8 cellular contexts compared by ENCODE assay signal in genomic region chr5:175657593-175658271, GRCh38. TPM values are rescaled to one million over a fixed set of nuclear protein-coding genes. Genes with fewer than 3 reads are reported as not detected.
A peak's percentile ranks its signal among the peaks of the same experiment; 100 is the strongest.
DNase-seq lines count a peak whose midpoint lies in the region; ATAC-seq lines count a peak whose summit lies in the region.

Gene HRH2 (plus strand): TSS chr5:175658071. CDS start chr5:175683234, 25,163 bp downstream.

- H3K4me1 Mint-ChIP-seq in activated naive CD8-positive, alpha-beta T cell treated with anti-CD3 and anti-CD28 coated beads, Interleukin-2, amount 50 U/mL, for 24 hours, result peaks cover 81% of the 10 kb centered on the region
- H3K4me1 Mint-ChIP-seq in immature natural killer cell, result peaks cover 32 to 42% of the 10 kb centered on the region in 2 donors

- H3K27ac Mint-ChIP-seq in activated naive CD8-positive, alpha-beta T cell treated with anti-CD3 and anti-CD28 coated beads, Interleukin-2, amount 50 U/mL, for 24 hours, result peak within 1 kb of the TSS; percentile 91
- no peak within 1 kb of the TSS for H3K27ac Mint-ChIP-seq in immature natural killer cell

- DNase-seq in GF-D8 (lab: John Stamatoyannopoulos, UW) (peak; percentile 58), RPMI8226 (peak; percentile 80), immature natural killer cell (no peak), T1000 (lab: John Stamatoyannopoulos, UW) (no peak), NCI-H2081 treated with DMSO at 0.1 percent for 48 hours (lab: John Stamatoyannopoulos, UW) (no peak)
- DNase-seq in activated naive CD8-positive, alpha-beta T cell treated with anti-CD3 and anti-CD28 coated beads, Interleukin-2, amount 50 U/mL, for 24 hours, result peak; percentile 62
- DNase-seq in stimulated activated CD4-positive, alpha-beta T cell treated with anti-CD3 and anti-CD28 coated beads, Interleukin-12 subunit alpha, Interleukin-12 subunit beta, amount 100 ng/mL, for 48 hours (ENCODE audit: low read depth in 2 of 3, low spot score in 1 of 3), result peak in 2 of 3 donors; percentile 49 to 60

- peak; percentile 25 for ATAC-seq in activated naive CD8-positive, alpha-beta T cell treated with anti-CD3 and anti-CD28 coated beads, Interleukin-2, amount 50 U/mL, for 24 hours
- no peak for ATAC-seq in GM21447 (IDR thresholded peaks at IDR 0.05; ENCODE audit: unreplicated experiment)

- H3K9me3 Mint-ChIP-seq in activated naive CD8-positive, alpha-beta T cell treated with anti-CD3 and anti-CD28 coated beads, Interleukin-2, amount 50 U/mL, for 24 hours, result no peaks in the 10 kb centered on the region
- no peaks in the 10 kb centered on the region for H3K9me3 Mint-ChIP-seq in immature natural killer cell

- peaks cover 36% of the 10 kb centered on the region for H3K36me3 Mint-ChIP-seq in activated naive CD8-positive, alpha-beta T cell treated with anti-CD3 and anti-CD28 coated beads, Interleukin-2, amount 50 U/mL, for 24 hours (ENCODE audit: low read depth)
- H3K36me3 Mint-ChIP-seq in immature natural killer cell, result no peaks in the 10 kb centered on the region

- H3K27me3 Mint-ChIP-seq in activated naive CD8-positive, alpha-beta T cell treated with anti-CD3 and anti-CD28 coated beads, Interleukin-2, amount 50 U/mL, for 24 hours, result peaks cover 4% of the 10 kb centered on the region
- peaks cover 22 to 39% (median 23%) of the 10 kb centered on the region in 3 donors for H3K27me3 Mint-ChIP-seq in immature natural killer cell (ENCODE audit: low read depth in 3 of 3)

- peak within 1 kb of the TSS; percentile 92 for H3K4me3 Mint-ChIP-seq in activated naive CD8-positive, alpha-beta T cell treated with anti-CD3 and anti-CD28 coated beads, Interleukin-2, amount 50 U/mL, for 24 hours
- peak within 1 kb of the TSS; percentile 67 to 83 (median 76) for H3K4me3 Mint-ChIP-seq in immature natural killer cell

RNA-seq across cellular contexts. Expression of gene HRH2, which starts in this region (rescaled TPM):
- polyA plus RNA-seq in immature natural killer cell, result under 1 TPM; 0.11 to 0.34 (median 0.14) TPM

Comparison
In these comparisons a context has a peak if more than half of its experiments do, and no peak if none do; other contexts are left out.
1. DNase-seq: peak in GF-D8 (single experiment), RPMI8226 (single experiment), activated naive CD8-positive, alpha-beta T cell treated with anti-CD3 and anti-CD28 coated beads, Interleukin-2, amount 50 U/mL, for 24 hours (single experiment) and stimulated activated CD4-positive, alpha-beta T cell treated with anti-CD3 and anti-CD28 coated beads, Interleukin-12 subunit alpha, Interleukin-12 subunit beta, amount 100 ng/mL, for 48 hours (2 of 3); none in immature natural killer cell (0 of 3), T1000 (single experiment) and NCI-H2081 treated with DMSO at 0.1 percent for 48 hours (single experiment).